ENCODE assay signal across 9 cellular contexts in the genomic region with DNA sequence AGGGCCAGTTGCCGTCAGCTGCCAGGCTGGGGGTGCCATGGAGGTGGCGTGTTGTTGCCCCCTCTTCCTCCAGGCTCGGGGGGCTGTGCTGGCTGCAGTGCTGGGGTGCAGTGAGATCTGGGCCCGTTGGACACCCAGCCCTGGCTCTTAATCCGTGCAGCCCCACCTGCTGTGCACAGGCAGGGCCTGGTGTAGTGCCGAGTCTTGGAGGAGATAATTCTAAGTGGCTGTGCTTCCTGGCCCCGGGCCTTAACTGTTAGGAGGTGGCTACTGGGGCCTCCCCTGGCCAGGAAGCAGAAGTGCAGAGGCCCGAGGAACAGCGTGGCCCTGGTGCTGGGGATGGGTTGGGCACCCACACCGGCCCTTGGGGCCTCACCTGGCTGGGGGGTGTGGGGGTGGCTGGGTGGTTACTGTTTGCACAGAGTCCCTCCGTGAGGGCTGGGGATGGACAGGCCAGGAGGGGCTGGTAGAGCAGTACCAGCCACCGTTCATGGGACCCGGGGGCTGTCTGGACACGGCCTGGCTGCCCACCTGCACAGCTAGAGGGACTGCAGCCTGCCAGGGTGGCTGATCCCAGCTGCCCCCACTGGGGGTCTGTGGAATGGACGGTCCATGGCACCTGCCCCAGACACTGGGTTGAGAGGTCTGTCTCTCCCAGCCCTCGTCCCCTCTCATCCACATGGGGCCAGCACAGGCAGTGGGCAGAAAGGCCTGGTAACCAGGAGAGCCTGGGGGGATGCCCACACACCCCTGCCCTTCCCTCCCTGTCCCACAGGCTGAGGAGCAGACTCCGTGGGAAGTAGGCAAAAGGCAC. TPM values are rescaled to one million over a fixed set of nuclear protein-coding genes. Genes with fewer than 3 reads are reported as not detected.
A peak's percentile ranks its signal among the peaks of the same experiment; 100 is the strongest.
DNase-seq lines count a peak whose midpoint lies in the region; ATAC-seq and TF ChIP-seq lines count a peak whose summit lies in the region.
"Had no signal": no experiment of that assay in that cellular context is flagged by ENCODE, and none has a peak within 500 bp of the region (broad histone marks: within the 10 kb centered on the region; RNA-seq: fewer than 3 reads in every experiment).

No MANE protein-coding gene starts in this region.

- TF ChIP-seq CTCF in OCI-LY3 (IDR thresholded peaks at IDR 0.05; ENCODE audit: low read depth, low read length) (no peak), sigmoid colon (IDR thresholded peaks at IDR 0.05) (no peak)

- peaks cover 9% of the 10 kb centered on the region for H3K4me1 Mint-ChIP-seq in T-helper 1 cell treated with Interleukin-12 subunit alpha and Interleukin-12 subunit beta and Interleukin-4 antibody, amounts not matched to agents 30 μg/mL and 1 μg/mL, for 36 hours (ENCODE audit: low read depth)
- H3K4me1 Mint-ChIP-seq in dendritic cell treated with granulocyte-macrophage colony-stimulating factor and Interleukin-4, amounts not matched to agents 40 ng/mL and 50 ng/mL, for 4 days (ENCODE audit: low read depth), result peaks cover 34% of the 10 kb centered on the region

- H3K4me3 ChIP-seq in OCI-LY3 (ENCODE audit: low read length) (no peak overlapping the region), skeletal muscle tissue (ENCODE audit: low read length in 3 of 3) (no peak overlapping the region), sigmoid colon (no peak overlapping the region)

- no peaks in the 10 kb centered on the region for H3K27me3 ChIP-seq in OCI-LY3 (ENCODE audit: low read depth, low read length)
- H3K27me3 ChIP-seq in skeletal muscle tissue (ENCODE audit: control insufficient read depth in 3 of 3, insufficient read depth in 3 of 3, low read length in 3 of 3), result no peaks in the 10 kb centered on the region
- no peaks in the 10 kb centered on the region for H3K27me3 ChIP-seq in sigmoid colon

- no peak for ATAC-seq in SK-N-SH treated with all-trans-retinoic acid at 6 μM for 48 hours
- ATAC-seq in GM18505 (IDR thresholded peaks at IDR 0.05; ENCODE audit: unreplicated experiment), result no peak

- peaks cover 30% of the 10 kb centered on the region for H4K20me1 ChIP-seq in OCI-LY3 (ENCODE audit: insufficient read depth, low read length)

- no peak overlapping the region for H2AFZ ChIP-seq in OCI-LY3 (ENCODE audit: low read depth, low read length)

- no peaks in the 10 kb centered on the region for H3K9me3 Mint-ChIP-seq in T-helper 1 cell treated with Interleukin-12 subunit alpha and Interleukin-12 subunit beta and Interleukin-4 antibody, amounts not matched to agents 30 μg/mL and 1 μg/mL, for 36 hours
- H3K9me3 Mint-ChIP-seq in dendritic cell treated with granulocyte-macrophage colony-stimulating factor and Interleukin-4, amounts not matched to agents 40 ng/mL and 50 ng/mL, for 4 days, result no peaks in the 10 kb centered on the region

- TF ChIP-seq POLR2A in GM18505 (IDR thresholded peaks at IDR 0.05; ENCODE audit: borderline replicate concordance, extremely low read depth, insufficient read depth, insufficient read length) (no peak), sigmoid colon (IDR thresholded peaks at IDR 0.05) (no peak)

- TF ChIP-seq EP300 in sigmoid colon (IDR thresholded peaks at IDR 0.05), result no peak

- H3K4me1 ChIP-seq in OCI-LY3 (ENCODE audit: low read length) (peaks cover 34% of the 10 kb centered on the region), skeletal muscle tissue (ENCODE audit: control insufficient read depth in 3 of 3, insufficient read depth in 3 of 3, low read length in 3 of 3) (peaks cover 23 to 40% (median 25%) of the 10 kb centered on the region in 3 donors), sigmoid colon (peaks cover 0 to 44% (median 33%) of the 10 kb centered on the region in 4 donors)

- H3K9me3 ChIP-seq in OCI-LY3 (ENCODE audit: insufficient read depth, low read length) (no peaks in the 10 kb centered on the region), skeletal muscle tissue (ENCODE audit: control insufficient read depth in 3 of 3, low read length in 3 of 3) (no peaks in the 10 kb centered on the region), sigmoid colon (no peaks in the 10 kb centered on the region)

- no peak overlapping the region for H3K4me2 ChIP-seq in OCI-LY3 (ENCODE audit: low read length)

- peak overlapping the region; percentile 41 for H3K27ac Mint-ChIP-seq in T-helper 1 cell treated with Interleukin-12 subunit alpha and Interleukin-12 subunit beta and Interleukin-4 antibody, amounts not matched to agents 30 μg/mL and 1 μg/mL, for 36 hours
- peak overlapping the region; percentile 93 for H3K27ac Mint-ChIP-seq in dendritic cell treated with granulocyte-macrophage colony-stimulating factor and Interleukin-4, amounts not matched to agents 40 ng/mL and 50 ng/mL, for 4 days

- peak overlapping the region; percentile 37 for H3K4me3 Mint-ChIP-seq in T-helper 1 cell treated with Interleukin-12 subunit alpha and Interleukin-12 subunit beta and Interleukin-4 antibody, amounts not matched to agents 30 μg/mL and 1 μg/mL, for 36 hours
- H3K4me3 Mint-ChIP-seq in dendritic cell treated with granulocyte-macrophage colony-stimulating factor and Interleukin-4, amounts not matched to agents 40 ng/mL and 50 ng/mL, for 4 days, result peak overlapping the region; percentile 17

- no peak for DNase-seq in T-helper 1 cell
- no peak for DNase-seq in sigmoid colon
- DNase-seq: activated T-cell treated with anti-CD3 and anti-CD28 coated beads for 4 hours had no signal

- H3K27ac ChIP-seq in OCI-LY3 (ENCODE audit: low read length), result peak overlapping the region; percentile 56
- H3K27ac ChIP-seq in skeletal muscle tissue (ENCODE audit: low read depth, low read length), result peak overlapping the region; percentile 19
- peak overlapping the region in 2 of 4 donors; percentile 17 to 100 for H3K27ac ChIP-seq in sigmoid colon

- 50 to 70% methylated on average over 17 of the region's 17 CpGs for whole genome bisulfite sequencing in sigmoid colon, 2 donors

- H3K9ac ChIP-seq in OCI-LY3 (ENCODE audit: low read length), result no peak overlapping the region; the same call in 1 of the 2 replicates
- H3K9ac ChIP-seq in skeletal muscle tissue (ENCODE audit: low read depth in 1 of 3, low read length in 3 of 3), result no peak overlapping the region

- H3K79me2 ChIP-seq in OCI-LY3 (ENCODE audit: low read length), result peaks cover 16% of the 10 kb centered on the region

- H3K27me3 Mint-ChIP-seq in T-helper 1 cell treated with Interleukin-12 subunit alpha and Interleukin-12 subunit beta and Interleukin-4 antibody, amounts not matched to agents 30 μg/mL and 1 μg/mL, for 36 hours (ENCODE audit: low read depth), result no peaks in the 10 kb centered on the region
- no peaks in the 10 kb centered on the region for H3K27me3 Mint-ChIP-seq in dendritic cell treated with granulocyte-macrophage colony-stimulating factor and Interleukin-4, amounts not matched to agents 40 ng/mL and 50 ng/mL, for 4 days

- intact Hi-C loops in dendritic cell treated with granulocyte-macrophage colony-stimulating factor and Interleukin-4, amounts not matched to agents 40 ng/mL and 50 ng/mL, for 4 days (cut with micrococcal nuclease), result no loop called here
- intact Hi-C loops in sigmoid colon (cut with DNase I), result loop anchor here (10.0 kb wide), 1 partner anchor 182 kb away; a partner anchor contains a TSS

- peaks cover 7% of the 10 kb centered on the region for H3K36me3 Mint-ChIP-seq in T-helper 1 cell treated with Interleukin-12 subunit alpha and Interleukin-12 subunit beta and Interleukin-4 antibody, amounts not matched to agents 30 μg/mL and 1 μg/mL, for 36 hours (ENCODE audit: low read depth)
- H3K36me3 Mint-ChIP-seq in dendritic cell treated with granulocyte-macrophage colony-stimulating factor and Interleukin-4, amounts not matched to agents 40 ng/mL and 50 ng/mL, for 4 days (ENCODE audit: low read depth), result peaks cover 69% of the 10 kb centered on the region

- H3K36me3 ChIP-seq in OCI-LY3 (replicated peaks; ENCODE audit: low read depth, low read length) (peaks cover 34% of the 10 kb centered on the region), skeletal muscle tissue (ENCODE audit: control insufficient read depth in 3 of 3, insufficient read depth in 3 of 3, low read length in 3 of 3) (peaks cover 6 to 27% (median 15%) of the 10 kb centered on the region in 3 donors), sigmoid colon (peaks cover 12 to 62% (median 43%) of the 10 kb centered on the region in 4 donors)

TF ChIP-seq in SK-N-SH treated with all-trans-retinoic acid at 6 μM for 48 hours, 23 proteins besides CTCF, POLR2A, EP300 and RAD21:
- TF ChIP-seq OSR1 (CRISPR knock-in tag; IDR thresholded peaks at IDR 0.05) (no peak), ZC3H10 (CRISPR knock-in tag; IDR thresholded peaks at IDR 0.05) (no peak)

RNA-seq across cellular contexts. Expression of a gene that starts 3.3 kb away (rescaled TPM):
- 139 TPM for total RNA-seq in skeletal muscle tissue
- total RNA-seq in sigmoid colon, result 100 to 1,000 TPM; 269 to 433 (median 371) TPM
- 100 to 1,000 TPM; 311 to 662 (median 643) TPM for polyA plus RNA-seq in sigmoid colon

RNA-seq across cellular contexts. Expression of a gene that starts 11.9 kb away (rescaled TPM):
- 39.1 TPM for total RNA-seq in skeletal muscle tissue
- 100 to 1,000 TPM in 2 of 4 donors, 10 to 100 TPM in 2; 82.0 to 203 (median 104) TPM for total RNA-seq in sigmoid colon
- polyA plus RNA-seq in sigmoid colon, result 100 to 1,000 TPM; 124 to 175 (median 133) TPM

RNA-seq across cellular contexts. Expression of a gene that starts 40.1 kb away (rescaled TPM):
- total RNA-seq in skeletal muscle tissue (8.9 TPM), sigmoid colon (10 to 100 TPM; 12.8 to 21.6 (median 18.2) TPM)
- polyA plus RNA-seq in sigmoid colon, result 100 to 1,000 TPM in 1 of 3 donors, 10 to 100 TPM in 2; 38.6 to 103 (median 39.0) TPM
